In the genomic region with DNA sequence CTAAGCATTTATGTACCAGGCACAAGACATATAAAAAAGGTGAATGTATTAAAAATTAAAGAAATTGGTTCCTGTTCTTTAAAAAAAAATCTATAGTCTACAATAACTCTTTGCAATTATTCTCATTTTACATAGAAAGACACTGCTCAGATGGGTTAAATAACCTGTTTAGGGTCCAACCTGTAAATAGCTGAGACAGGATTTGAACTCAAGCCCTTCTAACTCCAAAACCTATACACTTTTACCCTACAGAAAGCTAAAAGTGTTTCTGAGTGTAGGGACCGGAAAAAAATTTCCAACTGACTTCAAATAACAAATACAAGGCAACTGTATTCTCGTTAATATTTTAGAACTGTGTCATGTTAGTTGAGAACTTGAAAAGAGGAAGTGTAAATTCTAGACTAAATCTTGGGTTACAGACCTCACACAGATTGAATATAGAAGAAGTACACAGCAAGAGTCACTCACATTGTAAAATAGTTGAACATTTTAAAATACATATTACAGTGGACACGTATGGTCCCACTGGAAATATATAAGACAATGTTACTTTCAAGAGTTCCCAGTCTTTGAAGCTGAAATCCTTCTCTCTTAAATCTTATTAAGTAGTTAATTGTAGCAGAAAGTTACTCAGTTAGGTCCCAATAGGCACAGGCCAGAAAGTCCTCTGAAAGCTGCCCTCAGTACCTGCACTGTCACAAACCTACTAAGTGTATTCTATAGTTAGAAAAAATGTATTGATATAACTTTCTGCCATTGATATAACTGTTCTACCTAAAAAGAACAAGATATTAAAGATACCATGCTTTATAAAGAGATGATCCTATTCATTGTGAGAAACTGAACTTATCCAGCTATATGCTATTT, we compare ENCODE assay signal across 12 cellular contexts. TPM values are rescaled to one million over a fixed set of nuclear protein-coding genes. Genes with fewer than 3 reads are reported as not detected.
DNase-seq lines count a peak whose midpoint lies in the region; ATAC-seq, FAIRE-seq and TF ChIP-seq lines count a peak whose summit lies in the region.
"Had no signal": no experiment of that assay in that cellular context is flagged by ENCODE, and none has a peak within 500 bp of the region (broad histone marks: within the 10 kb centered on the region; RNA-seq: fewer than 3 reads in every experiment).

No MANE protein-coding gene starts in this region.

- H3K27me3 ChIP-seq in psoas muscle (ENCODE audit: insufficient read depth in 3 of 3, low read length in 2 of 3): no peaks in the 10 kb centered on the region

- H3K36me3 ChIP-seq in psoas muscle (ENCODE audit: insufficient read depth in 1 of 2, low read depth in 1 of 2): peaks cover 0 to 19% of the 10 kb centered on the region in 2 donors

- H3K4me3 ChIP-seq in psoas muscle: no peak overlapping the region

- intact Hi-C loops in psoas muscle (cut with DNase I): no loop called here

- H3K4me1 ChIP-seq in psoas muscle: peaks cover 40% of the 10 kb centered on the region

- DNase-seq in HT-29 (ENCODE audit: low spot score) (no peak), psoas muscle (no peak)
- DNase-seq in stimulated activated CD4-positive, alpha-beta T cell treated with anti-CD3 and anti-CD28 coated beads, Interleukin-1b, Interleukin-23, amount 100 ng/mL, for 48 hours: no peak
- DNase-seq: activated T-cell treated with anti-CD3 and anti-CD28 coated beads for 4 hours, DMS153, immature natural killer cell had no signal

- 72 to 79% (median 74%) methylated on average over 3 of the region's 3 CpGs for WGBS in psoas muscle, 3 donors

- peak; percentile 5 for FAIRE-seq in TTC549 (lab: Jason Lieb, UNC)

- no peak for TF ChIP-seq CTCF in psoas muscle (IDR thresholded peaks at IDR 0.05)

- H3K9me3 ChIP-seq in psoas muscle: no peaks in the 10 kb centered on the region

- no peak overlapping the region for H3K27ac ChIP-seq in psoas muscle

- ATAC-seq in GM18499 (IDR thresholded peaks at IDR 0.05; ENCODE audit: insufficient read depth, unreplicated experiment) (peak; percentile 74), GM21528 (IDR thresholded peaks at IDR 0.05; ENCODE audit: low FRiP score, unreplicated experiment) (peak; percentile 78), HG03378 (IDR thresholded peaks at IDR 0.05; ENCODE audit: unreplicated experiment) (peak; percentile 73), HG03097 (IDR thresholded peaks at IDR 0.05; ENCODE audit: low FRiP score, unreplicated experiment) (no peak), psoas muscle (no peak)
- ATAC-seq: sciatic nerve had no signal

RNA-seq across cellular contexts. Expression of gene EDEM3, which starts 7.3 kb away (rescaled TPM):
- 21.7 and 27.7 TPM in 2 replicates for total RNA-seq in HT-29 (2014; rRNA removed; shearing (Covaris generic))
- total RNA-seq in psoas muscle: 10 to 100 TPM; 19.2 to 36.4 (median 27.9) TPM
- polyA plus RNA-seq in psoas muscle: 10 to 100 TPM; 13.0 to 24.6 (median 24.0) TPM

Comparison
In these comparisons a context has a peak if more than half of its experiments do, and no peak if none do; other contexts are left out.
1. ATAC-seq: peak in GM18499 (single experiment), GM21528 (single experiment) and HG03378 (single experiment); none in HG03097 (single experiment) and psoas muscle (0 of 4).